In the genomic region with DNA sequence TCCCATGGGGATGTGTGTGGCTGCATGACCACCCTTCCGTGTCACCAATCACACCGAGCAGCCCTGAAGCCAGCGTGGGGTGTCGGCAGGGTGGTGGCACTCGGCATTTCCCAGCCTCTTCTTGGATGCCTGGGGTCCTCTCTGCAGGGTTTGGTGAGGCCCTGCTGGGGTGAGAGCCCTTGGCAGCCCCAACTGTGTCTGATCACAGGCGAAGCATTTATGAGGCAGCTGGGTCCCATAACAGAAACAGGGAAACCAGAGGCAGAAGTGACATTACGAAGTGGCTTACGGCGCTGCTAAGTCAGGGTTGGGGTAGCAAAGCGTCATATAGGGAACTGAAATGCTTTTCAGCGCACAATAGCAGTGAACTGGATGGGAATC, we compare ENCODE assay signal across 1 cellular context.
A peak's percentile ranks its signal among the peaks of the same experiment; 100 is the strongest.
TF ChIP-seq lines count a peak whose summit lies in the region.

No MANE protein-coding gene starts in this region.

TF ChIP-seq in GM12878, 131 proteins besides CTCF, POLR2A, EP300 and RAD21 (continued from another document):
- TF ChIP-seq POU2F2 (IDR thresholded peaks at IDR 0.05; ENCODE audit: borderline replicate concordance, low read depth, low read length) (no peak), PML (IDR thresholded peaks at IDR 0.05; ENCODE audit: low read length) (no peak), STAT1 (conservative IDR thresholded peaks at IDR 0.05) (no peak), ETV6 (conservative IDR thresholded peaks at IDR 0.05 in 1 of 2, IDR thresholded peaks at IDR 0.05 in 1 of 2; ENCODE audit: borderline replicate concordance in 1 of 2, low read depth in 1 of 2) (no peak), SPI1 (IDR thresholded peaks at IDR 0.05; ENCODE audit: borderline replicate concordance, insufficient read depth, low read depth, low read length) (peak; percentile 63; the same call in 1 of the 2 replicates), SREBF2 (IDR thresholded peaks at IDR 0.05; ENCODE audit: low read length) (no peak), DPF2 (IDR thresholded peaks at IDR 0.05) (peak; percentile 49; the same call in 1 of the 2 replicates), IKZF2 (IDR thresholded peaks at IDR 0.05) (peak; percentile 33 to 67; a peak in 2 of 4 replicates), RELA (IDR thresholded peaks at IDR 0.05; ENCODE audit: borderline replicate concordance, partially characterized antibody) (no peak), IRF4 (IDR thresholded peaks at IDR 0.05; ENCODE audit: low read depth, low read length) (no peak), FOXM1 (IDR thresholded peaks at IDR 0.05; ENCODE audit: low read depth, low read length) (no peak), BMI1 (IDR thresholded peaks at IDR 0.05; ENCODE audit: borderline replicate concordance) (no peak), NR2F1 (conservative IDR thresholded peaks at IDR 0.05) (peak; percentile 14; the same call in 1 of the 2 replicates), RFX5 (IDR thresholded peaks at IDR 0.05; ENCODE audit: low read depth, low read length) (no peak), RCOR1 (conservative IDR thresholded peaks at IDR 0.05; ENCODE audit: low read depth, low read length) (no peak), ZNF274 (IDR thresholded peaks at IDR 0.05; ENCODE audit: insufficient read depth, insufficient read length) (no peak), BHLHE40 (IDR thresholded peaks at IDR 0.05; ENCODE audit: borderline replicate concordance in 1 of 2, low read depth in 2 of 2, low read length in 1 of 2) (peak in 1 of 2 experiments; percentile 67; a peak in 1 of 4 replicates), SIN3A (IDR thresholded peaks at IDR 0.05; ENCODE audit: low read depth, low read length) (no peak), GATAD2B (conservative IDR thresholded peaks at IDR 0.05; ENCODE audit: low read depth) (0 out of 2 replicates have a peak, but pooled peaks have one; percentile 41), CBX5 (IDR thresholded peaks at IDR 0.05; ENCODE audit: low read depth) (no peak), YY1 (IDR thresholded peaks at IDR 0.05; ENCODE audit: low read depth, low read length) (no peak), PAX5 (IDR thresholded peaks at IDR 0.05; ENCODE audit: borderline replicate concordance, low read depth, low read length) (peak; percentile 78), GABPA (IDR thresholded peaks at IDR 0.05; ENCODE audit: low read depth) (no peak), SMC3 (IDR thresholded peaks at IDR 0.05; ENCODE audit: borderline replicate concordance, low read length) (no peak), EGR1 (IDR thresholded peaks at IDR 0.05; ENCODE audit: borderline replicate concordance in 1 of 2, low read depth in 2 of 2, low read length in 2 of 2) (no peak)
- TF ChIP-seq, protein P1, sequence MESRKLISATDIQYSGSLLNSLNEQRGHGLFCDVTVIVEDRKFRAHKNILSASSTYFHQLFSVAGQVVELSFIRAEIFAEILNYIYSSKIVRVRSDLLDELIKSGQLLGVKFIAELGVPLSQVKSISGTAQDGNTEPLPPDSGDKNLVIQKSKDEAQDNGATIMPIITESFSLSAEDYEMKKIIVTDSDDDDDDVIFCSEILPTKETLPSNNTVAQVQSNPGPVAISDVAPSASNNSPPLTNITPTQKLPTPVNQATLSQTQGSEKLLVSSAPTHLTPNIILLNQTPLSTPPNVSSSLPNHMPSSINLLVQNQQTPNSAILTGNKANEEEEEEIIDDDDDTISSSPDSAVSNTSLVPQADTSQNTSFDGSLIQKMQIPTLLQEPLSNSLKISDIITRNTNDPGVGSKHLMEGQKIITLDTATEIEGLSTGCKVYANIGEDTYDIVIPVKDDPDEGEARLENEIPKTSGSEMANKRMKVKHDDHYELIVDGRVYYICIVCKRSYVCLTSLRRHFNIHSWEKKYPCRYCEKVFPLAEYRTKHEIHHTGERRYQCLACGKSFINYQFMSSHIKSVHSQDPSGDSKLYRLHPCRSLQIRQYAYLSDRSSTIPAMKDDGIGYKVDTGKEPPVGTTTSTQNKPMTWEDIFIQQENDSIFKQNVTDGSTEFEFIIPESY (IDR thresholded peaks at IDR 0.05) = no peak
- TF ChIP-seq, protein P2, sequence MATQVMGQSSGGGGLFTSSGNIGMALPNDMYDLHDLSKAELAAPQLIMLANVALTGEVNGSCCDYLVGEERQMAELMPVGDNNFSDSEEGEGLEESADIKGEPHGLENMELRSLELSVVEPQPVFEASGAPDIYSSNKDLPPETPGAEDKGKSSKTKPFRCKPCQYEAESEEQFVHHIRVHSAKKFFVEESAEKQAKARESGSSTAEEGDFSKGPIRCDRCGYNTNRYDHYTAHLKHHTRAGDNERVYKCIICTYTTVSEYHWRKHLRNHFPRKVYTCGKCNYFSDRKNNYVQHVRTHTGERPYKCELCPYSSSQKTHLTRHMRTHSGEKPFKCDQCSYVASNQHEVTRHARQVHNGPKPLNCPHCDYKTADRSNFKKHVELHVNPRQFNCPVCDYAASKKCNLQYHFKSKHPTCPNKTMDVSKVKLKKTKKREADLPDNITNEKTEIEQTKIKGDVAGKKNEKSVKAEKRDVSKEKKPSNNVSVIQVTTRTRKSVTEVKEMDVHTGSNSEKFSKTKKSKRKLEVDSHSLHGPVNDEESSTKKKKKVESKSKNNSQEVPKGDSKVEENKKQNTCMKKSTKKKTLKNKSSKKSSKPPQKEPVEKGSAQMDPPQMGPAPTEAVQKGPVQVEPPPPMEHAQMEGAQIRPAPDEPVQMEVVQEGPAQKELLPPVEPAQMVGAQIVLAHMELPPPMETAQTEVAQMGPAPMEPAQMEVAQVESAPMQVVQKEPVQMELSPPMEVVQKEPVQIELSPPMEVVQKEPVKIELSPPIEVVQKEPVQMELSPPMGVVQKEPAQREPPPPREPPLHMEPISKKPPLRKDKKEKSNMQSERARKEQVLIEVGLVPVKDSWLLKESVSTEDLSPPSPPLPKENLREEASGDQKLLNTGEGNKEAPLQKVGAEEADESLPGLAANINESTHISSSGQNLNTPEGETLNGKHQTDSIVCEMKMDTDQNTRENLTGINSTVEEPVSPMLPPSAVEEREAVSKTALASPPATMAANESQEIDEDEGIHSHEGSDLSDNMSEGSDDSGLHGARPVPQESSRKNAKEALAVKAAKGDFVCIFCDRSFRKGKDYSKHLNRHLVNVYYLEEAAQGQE (IDR thresholded peaks at IDR 0.05; ENCODE audit: low read depth, low read length) = no peak
- TF ChIP-seq, protein P3, sequence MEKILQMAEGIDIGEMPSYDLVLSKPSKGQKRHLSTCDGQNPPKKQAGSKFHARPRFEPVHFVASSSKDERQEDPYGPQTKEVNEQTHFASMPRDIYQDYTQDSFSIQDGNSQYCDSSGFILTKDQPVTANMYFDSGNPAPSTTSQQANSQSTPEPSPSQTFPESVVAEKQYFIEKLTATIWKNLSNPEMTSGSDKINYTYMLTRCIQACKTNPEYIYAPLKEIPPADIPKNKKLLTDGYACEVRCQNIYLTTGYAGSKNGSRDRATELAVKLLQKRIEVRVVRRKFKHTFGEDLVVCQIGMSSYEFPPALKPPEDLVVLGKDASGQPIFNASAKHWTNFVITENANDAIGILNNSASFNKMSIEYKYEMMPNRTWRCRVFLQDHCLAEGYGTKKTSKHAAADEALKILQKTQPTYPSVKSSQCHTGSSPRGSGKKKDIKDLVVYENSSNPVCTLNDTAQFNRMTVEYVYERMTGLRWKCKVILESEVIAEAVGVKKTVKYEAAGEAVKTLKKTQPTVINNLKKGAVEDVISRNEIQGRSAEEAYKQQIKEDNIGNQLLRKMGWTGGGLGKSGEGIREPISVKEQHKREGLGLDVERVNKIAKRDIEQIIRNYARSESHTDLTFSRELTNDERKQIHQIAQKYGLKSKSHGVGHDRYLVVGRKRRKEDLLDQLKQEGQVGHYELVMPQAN (conservative IDR thresholded peaks at IDR 0.05) = no peak
- TF ChIP-seq, protein P4, sequence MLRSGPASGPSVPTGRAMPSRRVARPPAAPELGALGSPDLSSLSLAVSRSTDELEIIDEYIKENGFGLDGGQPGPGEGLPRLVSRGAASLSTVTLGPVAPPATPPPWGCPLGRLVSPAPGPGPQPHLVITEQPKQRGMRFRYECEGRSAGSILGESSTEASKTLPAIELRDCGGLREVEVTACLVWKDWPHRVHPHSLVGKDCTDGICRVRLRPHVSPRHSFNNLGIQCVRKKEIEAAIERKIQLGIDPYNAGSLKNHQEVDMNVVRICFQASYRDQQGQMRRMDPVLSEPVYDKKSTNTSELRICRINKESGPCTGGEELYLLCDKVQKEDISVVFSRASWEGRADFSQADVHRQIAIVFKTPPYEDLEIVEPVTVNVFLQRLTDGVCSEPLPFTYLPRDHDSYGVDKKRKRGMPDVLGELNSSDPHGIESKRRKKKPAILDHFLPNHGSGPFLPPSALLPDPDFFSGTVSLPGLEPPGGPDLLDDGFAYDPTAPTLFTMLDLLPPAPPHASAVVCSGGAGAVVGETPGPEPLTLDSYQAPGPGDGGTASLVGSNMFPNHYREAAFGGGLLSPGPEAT (IDR thresholded peaks at IDR 0.05; ENCODE audit: low read depth) = 0 out of 2 replicates have a peak, but pooled peaks have one; percentile 29
- TF ChIP-seq, protein P5, sequence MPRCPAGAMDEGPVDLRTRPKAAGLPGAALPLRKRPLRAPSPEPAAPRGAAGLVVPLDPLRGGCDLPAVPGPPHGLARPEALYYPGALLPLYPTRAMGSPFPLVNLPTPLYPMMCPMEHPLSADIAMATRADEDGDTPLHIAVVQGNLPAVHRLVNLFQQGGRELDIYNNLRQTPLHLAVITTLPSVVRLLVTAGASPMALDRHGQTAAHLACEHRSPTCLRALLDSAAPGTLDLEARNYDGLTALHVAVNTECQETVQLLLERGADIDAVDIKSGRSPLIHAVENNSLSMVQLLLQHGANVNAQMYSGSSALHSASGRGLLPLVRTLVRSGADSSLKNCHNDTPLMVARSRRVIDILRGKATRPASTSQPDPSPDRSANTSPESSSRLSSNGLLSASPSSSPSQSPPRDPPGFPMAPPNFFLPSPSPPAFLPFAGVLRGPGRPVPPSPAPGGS (IDR thresholded peaks at IDR 0.05; ENCODE audit: borderline replicate concordance, insufficient read depth, low read depth, low read length, poor library complexity, severe bottlenecking) = no peak
